ENCODE assay signal across 17 cellular contexts in the genomic region with DNA sequence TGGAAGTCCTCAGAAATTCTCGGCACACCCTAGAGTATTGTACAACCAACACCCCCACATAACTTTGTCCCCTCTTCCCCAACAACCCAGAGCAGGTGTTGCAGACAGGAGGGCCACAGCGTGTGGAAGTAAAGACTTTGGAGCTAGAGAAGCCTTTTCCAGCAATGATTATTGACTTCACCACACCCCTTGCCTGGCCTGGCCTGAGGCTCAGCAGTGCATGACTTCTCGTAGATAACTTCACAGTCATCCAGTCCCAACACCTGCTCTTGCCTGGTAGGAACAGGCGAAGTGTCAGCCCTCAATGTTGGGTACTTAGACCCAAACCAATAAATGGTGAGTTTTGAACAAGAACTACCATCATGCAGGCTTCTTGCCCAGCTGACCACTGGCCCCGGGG. TPM values are rescaled to one million over a fixed set of nuclear protein-coding genes. Genes with fewer than 3 reads are reported as not detected.
DNase-seq lines count a peak whose midpoint lies in the region; ATAC-seq and TF ChIP-seq lines count a peak whose summit lies in the region.
"Had no signal": no experiment of that assay in that cellular context is flagged by ENCODE, and none has a peak within 500 bp of the region (broad histone marks: within the 10 kb centered on the region; RNA-seq: fewer than 3 reads in every experiment).

No MANE protein-coding gene starts in this region.

- no peaks in the 10 kb centered on the region for H3K9me2 ChIP-seq in HCT116 (ENCODE audit: insufficient read depth)

- H3K79me2 ChIP-seq in HCT116 (ENCODE audit: insufficient read depth, low read length): no peaks in the 10 kb centered on the region

- no TSS peak for BruUV-seq in HCT116 (replicated peaks; lab: Mats Ljungman, UMichigan)

- intact Hi-C loops in HCT116 (cut with micrococcal nuclease) (loop anchor here (2.0 to 5.0 kb wide), 3 partner anchors 39 to 319 kb away; no protein-coding TSS in a partner anchor), psoas muscle (cut with DNase I) (loop anchor here (2.0 to 10.0 kb wide), 5 partner anchors 39 to 219 kb away; partner anchors contain the start of gene GOT1 (in 1 of the 2))

- WGBS in psoas muscle, 3 donors: 54 to 71% (median 59%) methylated on average over 5 of the region's 5 CpGs

- TF ChIP-seq RAD21 in HCT116 (IDR thresholded peaks at IDR 0.05; ENCODE audit: low read depth): no peak

- DNase-seq in NCI-H510A treated with DMSO at 0.1 percent for 48 hours (lab: John Stamatoyannopoulos, UW): peak; percentile 21
- DNase-seq in NCI-H510A (lab: John Stamatoyannopoulos, UW): no peak
- no peak for DNase-seq in HCT116 (ENCODE audit: low read depth, low spot score)
- peak; percentile 20 for DNase-seq in glomerular visceral epithelial cell (ENCODE audit: extremely low spot score)
- DNase-seq in psoas muscle: no peak
- no peak for DNase-seq in DMS 273 treated with DMSO at 0.1 percent for 48 hours (lab: John Stamatoyannopoulos, UW)
- no peak for DNase-seq in activated naive CD4-positive, alpha-beta T cell treated with Interleukin-2 at 50 U/mL for 16 hours
- DNase-seq: AML-193; CD4-positive, alpha-beta T cell; GOT3; HFFc6; Karpas-422; NCI-H187; NCI-H524 had no signal

- TF ChIP-seq CTCF in HCT116 (IDR thresholded peaks at IDR 0.05 in 2 of 3, conservative IDR thresholded peaks at IDR 0.05 in 1 of 3; ENCODE audit: borderline replicate concordance in 1 of 3, insufficient read depth in 1 of 3, low read depth in 2 of 3, low read length in 2 of 3): no peak
- no peak for TF ChIP-seq CTCF in psoas muscle (IDR thresholded peaks at IDR 0.05)

- H3K4me1 ChIP-seq in HCT116 (ENCODE audit: control insufficient read depth in 1 of 2, insufficient read depth in 2 of 2, low read length in 2 of 2): peaks cover 15 to 31% of the 10 kb centered on the region in 2 experiments; a peak in 3 of 4 replicates
- peaks cover 15% of the 10 kb centered on the region for H3K4me1 ChIP-seq in psoas muscle

- H3K27ac ChIP-seq in HCT116 (ENCODE audit: low read depth, low read length) (no peak overlapping the region), psoas muscle (peak overlapping the region; percentile 37)
- H3K27ac ChIP-seq: A549, SK-N-MC had no signal

- no peaks in the 10 kb centered on the region for H3K9me3 ChIP-seq in HCT116 (ENCODE audit: control insufficient read depth in 1 of 2, insufficient read depth in 1 of 2, low read depth in 1 of 2, low read length in 2 of 2)
- H3K9me3 ChIP-seq in psoas muscle: no peaks in the 10 kb centered on the region
- H3K9me3 ChIP-seq: A549 had no signal

- H2AFZ ChIP-seq in HCT116 (ENCODE audit: low read depth, low read length, poor library complexity, severe bottlenecking): no peak overlapping the region

- ATAC-seq in HCT116 (no peak), psoas muscle (peak in 2 of 4 donors; percentile 14 to 16), HG03571 (IDR thresholded peaks at IDR 0.05; ENCODE audit: unreplicated experiment) (no peak)
- ATAC-seq: A549 had no signal

- H3K9ac ChIP-seq in HCT116 (ENCODE audit: low read length): no peak overlapping the region

- no peak overlapping the region for H3K4me3 ChIP-seq in HCT116 (replicated peaks in 1 of 2; ENCODE audit: low read depth in 1 of 2, low read length in 2 of 2)
- H3K4me3 ChIP-seq in psoas muscle: no peak overlapping the region
- H3K4me3 ChIP-seq: A549, SK-N-MC had no signal

- H4K20me1 ChIP-seq in HCT116 (ENCODE audit: insufficient read depth): no peaks in the 10 kb centered on the region

- no peak for TF ChIP-seq POLR2A in HCT116 (IDR thresholded peaks at IDR 0.05; ENCODE audit: borderline replicate concordance, extremely low read depth, insufficient read depth, insufficient read length)

- CTCF ChIA-PET in HCT116 (lab: Charles Lee): interaction anchor here (1.6 to 1.8 kb wide), 3 partner anchors 38 to 265 kb away, joined by 3 to 10 read pairs (median 5); partner anchors contain the start of genes ENTPD7 and GOT1

- H3K36me3 ChIP-seq in HCT116 (ENCODE audit: control insufficient read depth in 1 of 2, insufficient read depth in 2 of 2, low read length in 2 of 2) (peaks cover 10 to 16% of the 10 kb centered on the region in 2 experiments; a peak in 3 of 4 replicates), psoas muscle (ENCODE audit: insufficient read depth in 1 of 2, low read depth in 1 of 2) (peaks cover 4 to 18% of the 10 kb centered on the region in 2 donors)

- H3K4me2 ChIP-seq in HCT116 (ENCODE audit: low read length): no peak overlapping the region
- H3K4me2 ChIP-seq: A549 had no signal

- H3K27me3 ChIP-seq in HCT116 (ENCODE audit: insufficient read depth, low read length): peaks cover 8% of the 10 kb centered on the region
- no peaks in the 10 kb centered on the region for H3K27me3 ChIP-seq in psoas muscle (ENCODE audit: insufficient read depth in 3 of 3, low read length in 2 of 3)

- POLR2A ChIA-PET in HCT116 (lab: Charles Lee): interaction anchor here (1.1 kb wide), 1 partner anchor 36 kb away, joined by 4 read pairs; the partner anchor contains the start of gene GOT1

- RAD21 ChIA-PET in HCT116 (lab: Charles Lee; ENCODE audit: low non-redundant PET in 1 of 2, low total read pairs in 2 of 2, uncharacterized antibody in 2 of 2, unreplicated experiment in 2 of 2): no interaction called here

TF ChIP-seq in HCT116, 20 proteins besides CTCF, POLR2A, EP300 and RAD21:
- TF ChIP-seq JUND (IDR thresholded peaks at IDR 0.05) (0 out of 2 replicates have a peak, but pooled peaks have one; percentile 3), POLR2AphosphoS5 (IDR thresholded peaks at IDR 0.05; ENCODE audit: low read depth, low read length) (no peak; the same call in none of the 2 replicates)

RNA-seq across cellular contexts. Expression of gene GOT1, which starts 36.7 kb away (rescaled TPM):
- total RNA-seq in HCT116 (2021; ENCODE audit: unreplicated experiment) (135 TPM), psoas muscle (100 to 1,000 TPM in 3 of 4 donors, 10 to 100 TPM in 1; 98.9 to 381 (median 223) TPM)
- polyA plus RNA-seq in HCT116 (2012): 211 and 224 TPM in 2 replicates
- polyA plus RNA-seq in psoas muscle: 100 to 1,000 TPM in 2 of 3 donors, 10 to 100 TPM in 1; 87.7 to 299 (median 208) TPM

Comparison
In these comparisons a context has a peak if more than half of its experiments do, and no peak if none do; other contexts are left out.
1. DNase-seq: peak in NCI-H510A treated with DMSO at 0.1 percent for 48 hours (single experiment) and glomerular visceral epithelial cell (single experiment); none in NCI-H510A (single experiment), HCT116 (single experiment), psoas muscle (0 of 2), DMS 273 treated with DMSO at 0.1 percent for 48 hours (single experiment) and activated naive CD4-positive, alpha-beta T cell treated with Interleukin-2 at 50 U/mL for 16 hours (single experiment).